ENCODE assay signal across 8 cellular contexts in the genomic region with DNA sequence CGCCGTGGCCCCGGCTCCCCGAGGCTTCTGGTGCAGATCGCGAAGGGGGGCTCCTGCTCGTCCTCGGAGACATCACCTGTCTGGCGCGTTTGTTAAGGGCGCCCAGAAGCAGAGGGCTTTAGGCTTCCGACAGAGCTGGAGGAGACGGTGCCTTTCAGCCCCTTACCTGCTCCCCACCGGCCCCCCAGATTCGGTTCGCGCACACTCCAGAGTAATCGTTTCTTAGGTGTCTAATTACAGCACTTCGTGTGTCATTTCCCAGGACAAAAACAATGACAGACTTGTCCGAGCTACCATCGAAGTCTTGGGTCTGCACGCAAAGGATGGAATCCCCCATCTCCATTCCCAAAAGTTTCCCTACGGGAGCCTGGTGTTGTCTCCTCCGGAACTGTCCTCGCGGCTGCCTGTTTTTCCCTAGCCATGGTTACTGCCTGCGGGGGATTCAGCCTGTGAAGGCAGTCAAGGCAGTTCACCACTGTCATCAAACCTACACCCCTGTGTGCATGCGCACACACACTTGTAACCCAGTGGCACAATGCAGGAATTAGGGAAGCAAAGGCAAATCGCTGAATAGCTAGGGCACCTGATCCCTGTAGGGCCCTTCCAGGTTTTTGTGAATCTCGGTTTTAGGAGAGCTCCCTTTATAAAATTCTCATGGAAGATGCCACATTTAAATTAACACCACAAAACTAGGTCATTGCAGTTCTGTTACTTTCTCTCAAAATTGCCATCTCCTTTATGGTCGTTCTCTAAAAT. TPM values are rescaled to one million over a fixed set of nuclear protein-coding genes. Genes with fewer than 3 reads are reported as not detected.
DNase-seq lines count a peak whose midpoint lies in the region; ATAC-seq and FAIRE-seq lines count a peak whose summit lies in the region.

No MANE protein-coding gene starts in this region.

- FAIRE-seq in RCC 7860 (lab: Jason Lieb, UNC) = no peak

- peaks cover 50% of the 10 kb centered on the region for H3K27me3 Mint-ChIP-seq in activated naive CD4-positive, alpha-beta T cell treated with anti-CD3 and anti-CD28 coated beads, Interleukin-2, amount 50 U/mL, for 24 hours

- no peak overlapping the region for H3K27ac Mint-ChIP-seq in activated naive CD4-positive, alpha-beta T cell treated with anti-CD3 and anti-CD28 coated beads, Interleukin-2, amount 50 U/mL, for 24 hours
- H3K27ac Mint-ChIP-seq in stimulated activated effector memory CD8-positive, alpha-beta T cell treated with anti-CD3 and anti-CD28 coated beads, Interleukin-12 subunit alpha, Interleukin-12 subunit beta, amount 100 ng/mL, for 72 hours = no peak overlapping the region

- peaks cover 13% of the 10 kb centered on the region for H3K9me3 Mint-ChIP-seq in activated naive CD4-positive, alpha-beta T cell treated with anti-CD3 and anti-CD28 coated beads, Interleukin-2, amount 50 U/mL, for 24 hours
- H3K9me3 Mint-ChIP-seq in stimulated activated effector memory CD8-positive, alpha-beta T cell treated with anti-CD3 and anti-CD28 coated beads, Interleukin-12 subunit alpha, Interleukin-12 subunit beta, amount 100 ng/mL, for 72 hours = peaks cover 4% of the 10 kb centered on the region

- peak overlapping the region; percentile 79 for H3K4me3 Mint-ChIP-seq in activated naive CD4-positive, alpha-beta T cell treated with anti-CD3 and anti-CD28 coated beads, Interleukin-2, amount 50 U/mL, for 24 hours
- H3K4me3 Mint-ChIP-seq in stimulated activated effector memory CD8-positive, alpha-beta T cell treated with anti-CD3 and anti-CD28 coated beads, Interleukin-12 subunit alpha, Interleukin-12 subunit beta, amount 100 ng/mL, for 72 hours = peak overlapping the region; percentile 62

- H3K4me1 Mint-ChIP-seq in activated naive CD4-positive, alpha-beta T cell treated with anti-CD3 and anti-CD28 coated beads, Interleukin-2, amount 50 U/mL, for 24 hours = peaks cover 9% of the 10 kb centered on the region
- H3K4me1 Mint-ChIP-seq in stimulated activated effector memory CD8-positive, alpha-beta T cell treated with anti-CD3 and anti-CD28 coated beads, Interleukin-12 subunit alpha, Interleukin-12 subunit beta, amount 100 ng/mL, for 72 hours = no peaks in the 10 kb centered on the region

- ATAC-seq in stimulated activated effector memory CD8-positive, alpha-beta T cell treated with anti-CD3 and anti-CD28 coated beads, Interleukin-12 subunit alpha, Interleukin-12 subunit beta, amount 100 ng/mL, for 72 hours = no peak
- ATAC-seq in GM21619 (IDR thresholded peaks at IDR 0.05; ENCODE audit: unreplicated experiment) (no peak), HG02981 (IDR thresholded peaks at IDR 0.05; ENCODE audit: unreplicated experiment) (no peak)

- H3K36me3 Mint-ChIP-seq in activated naive CD4-positive, alpha-beta T cell treated with anti-CD3 and anti-CD28 coated beads, Interleukin-2, amount 50 U/mL, for 24 hours = no peaks in the 10 kb centered on the region
- H3K36me3 Mint-ChIP-seq in stimulated activated effector memory CD8-positive, alpha-beta T cell treated with anti-CD3 and anti-CD28 coated beads, Interleukin-12 subunit alpha, Interleukin-12 subunit beta, amount 100 ng/mL, for 72 hours = no peaks in the 10 kb centered on the region

- no peak for DNase-seq in activated naive CD4-positive, alpha-beta T cell (lab: John Stamatoyannopoulos, UW)
- DNase-seq in RCC 7860 (ENCODE audit: low spot score) (peak; percentile 44), dermis microvascular lymphatic vessel endothelial cell (ENCODE audit: low read depth in 2 of 2) (peak; percentile 71 to 73), left kidney (ENCODE audit: low read depth, low spot score) (peak; percentile 94)
- no peak for DNase-seq in stimulated activated effector memory CD8-positive, alpha-beta T cell treated with anti-CD3 and anti-CD28 coated beads, Interleukin-12 subunit alpha, Interleukin-12 subunit beta, amount 100 ng/mL, for 72 hours (ENCODE audit: low spot score in 2 of 2)

RNA-seq across cellular contexts. Expression of a gene that starts 0.7 kb away (rescaled TPM):
- 53.0 and 55.0 TPM in 2 replicates for total RNA-seq in dermis microvascular lymphatic vessel endothelial cell

Comparison
In these comparisons a context has a peak if more than half of its experiments do, and no peak if none do; other contexts are left out.
1. DNase-seq: peak in RCC 7860 (single experiment), dermis microvascular lymphatic vessel endothelial cell (2 of 2) and left kidney (single experiment); none in activated naive CD4-positive, alpha-beta T cell (0 of 4) and stimulated activated effector memory CD8-positive, alpha-beta T cell treated with anti-CD3 and anti-CD28 coated beads, Interleukin-12 subunit alpha, Interleukin-12 subunit beta, amount 100 ng/mL, for 72 hours (0 of 2).